Comparison of ENCODE assay signal across 22 cellular contexts in the genomic region with DNA sequence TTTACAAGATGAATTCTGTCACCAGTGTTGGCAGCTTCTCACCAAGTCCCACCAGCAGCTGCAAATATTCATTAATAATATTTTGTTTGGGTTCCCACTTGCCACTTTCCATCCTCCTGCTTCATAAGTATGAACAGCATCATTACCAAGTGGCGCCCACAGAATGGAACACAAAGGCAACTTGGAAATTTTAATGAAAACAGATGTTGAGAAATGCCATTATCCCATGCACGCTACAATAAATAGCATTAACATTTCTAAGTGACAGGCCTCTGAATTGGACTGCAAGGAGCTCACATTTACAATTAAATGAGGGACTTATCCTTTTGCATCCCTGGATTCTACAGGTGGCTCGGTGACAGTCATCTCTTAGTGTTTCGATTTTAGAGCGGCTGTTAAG.
"Had no signal": no experiment of that assay in that cellular context is flagged by ENCODE, and none has a peak within 500 bp of the region (broad histone marks: within the 10 kb centered on the region; RNA-seq: fewer than 3 reads in every experiment).

No MANE protein-coding gene starts in this region.

- H3K36me3 Mint-ChIP-seq: activated CD8-positive, alpha-beta memory T cell treated with anti-CD3 and anti-CD28 coated beads, Interleukin-2, amount 10 ng/mL, durations not matched to agents 7 days and 5 days; activated naive CD4-positive, alpha-beta T cell treated with anti-CD3 and anti-CD28 coated beads, Interleukin-2, amount 10 ng/mL, durations not matched to agents 7 days and 5 days; activated naive CD8-positive, alpha-beta T cell had no signal

- H3K4me3 Mint-ChIP-seq: activated B cell treated with CpG ODN at 0.5 μM for 24 hours; activated CD4-positive, alpha-beta memory T cell treated with anti-CD3 and anti-CD28 coated beads, Interleukin-2, amount 10 ng/mL, durations not matched to agents 7 days and 5 days; activated CD8-positive, alpha-beta memory T cell treated with anti-CD3 and anti-CD28 coated beads, Interleukin-2, amount 10 ng/mL, durations not matched to agents 7 days and 5 days; activated naive CD4-positive, alpha-beta T cell treated with anti-CD3 and anti-CD28 coated beads, Interleukin-2, amount 10 ng/mL, durations not matched to agents 7 days and 5 days; activated naive CD8-positive, alpha-beta T cell; activated naive CD8-positive, alpha-beta T cell treated with anti-CD3 and anti-CD28 coated beads, Interleukin-2, amount 50 U/mL, for 24 hours; T-helper 1 cell treated with Interleukin-12 subunit alpha and Interleukin-12 subunit beta and Interleukin-4 antibody, amounts not matched to agents 30 μg/mL and 1 μg/mL, for 36 hours; T-helper 2 cell treated with Interferon-gamma antibody and Interleukin-4, amounts not matched to agents 5 μg/mL and 100 μg/mL, for 36 hours had no signal

- H3K27ac ChIP-seq: brain microvascular endothelial cell, KMS-11 had no signal

- DNase-seq: activated B cell treated with CpG ODN at 0.5 μM for 24 hours; activated CD4-positive, alpha-beta memory T cell treated with anti-CD3 and anti-CD28 coated beads, Interleukin-2, amount 10 ng/mL, durations not matched to agents 7 days and 5 days; activated CD4-positive, alpha-beta T cell treated with anti-CD3 and anti-CD28 coated beads for 1 hour; activated CD4-positive, alpha-beta T cell treated with anti-CD3 and anti-CD28 coated beads for 48 hours; activated CD8-positive, alpha-beta memory T cell treated with anti-CD3 and anti-CD28 coated beads for 24 hours; activated CD8-positive, alpha-beta memory T cell treated with anti-CD3 and anti-CD28 coated beads, Interleukin-2, amount 10 ng/mL, durations not matched to agents 7 days and 5 days; activated CD8-positive, alpha-beta memory T cell treated with anti-CD3 and anti-CD28 coated beads, Interleukin-2, amount 50 U/mL, for 48 hours; activated effector memory CD4-positive, alpha-beta T cell treated with Interleukin-2 at 50 U/mL for 16 hours; activated naive CD4-positive, alpha-beta T cell treated with anti-CD3 and anti-CD28 coated beads, Interleukin-2, amount 10 ng/mL, durations not matched to agents 7 days and 5 days; activated naive CD8-positive, alpha-beta T cell treated with anti-CD3 and anti-CD28 coated beads, Interleukin-2, amount 50 U/mL, for 24 hours; activated T-cell treated with anti-CD3 and anti-CD28 coated beads, Interleukin-2, amount 50 U/mL, for 48 hours; anterior cingulate cortex; brain microvascular endothelial cell; central memory CD4-positive, alpha-beta T cell; MM.1S; MV-4-11; NCI-H1694 treated with DMSO at 0.1 percent for 48 hours; Right ventricle myocardium superior had no signal

- ATAC-seq: activated CD8-positive, alpha-beta memory T cell treated with anti-CD3 and anti-CD28 coated beads, Interleukin-2, amount 10 ng/mL, durations not matched to agents 7 days and 5 days; activated naive CD8-positive, alpha-beta T cell treated with anti-CD3 and anti-CD28 coated beads, Interleukin-2, amount 50 U/mL, for 24 hours had no signal

- H3K27me3 Mint-ChIP-seq: activated B cell treated with CpG ODN at 0.5 μM for 24 hours; activated CD4-positive, alpha-beta memory T cell treated with anti-CD3 and anti-CD28 coated beads, Interleukin-2, amount 10 ng/mL, durations not matched to agents 7 days and 5 days; activated CD8-positive, alpha-beta memory T cell treated with anti-CD3 and anti-CD28 coated beads, Interleukin-2, amount 10 ng/mL, durations not matched to agents 7 days and 5 days had no signal

- H3K36me3 ChIP-seq: brain microvascular endothelial cell had no signal

- H3K27me3 ChIP-seq: brain microvascular endothelial cell had no signal

- H3K4me1 Mint-ChIP-seq: activated B cell treated with CpG ODN at 0.5 μM for 24 hours; activated CD4-positive, alpha-beta memory T cell treated with anti-CD3 and anti-CD28 coated beads, Interleukin-2, amount 10 ng/mL, durations not matched to agents 7 days and 5 days; activated CD8-positive, alpha-beta memory T cell treated with anti-CD3 and anti-CD28 coated beads, Interleukin-2, amount 10 ng/mL, durations not matched to agents 7 days and 5 days; activated naive CD4-positive, alpha-beta T cell treated with anti-CD3 and anti-CD28 coated beads, Interleukin-2, amount 10 ng/mL, durations not matched to agents 7 days and 5 days; activated naive CD8-positive, alpha-beta T cell treated with anti-CD3 and anti-CD28 coated beads, Interleukin-2, amount 50 U/mL, for 24 hours had no signal

- H3K27ac Mint-ChIP-seq: activated B cell treated with CpG ODN at 0.5 μM for 24 hours; activated CD4-positive, alpha-beta memory T cell treated with anti-CD3 and anti-CD28 coated beads, Interleukin-2, amount 10 ng/mL, durations not matched to agents 7 days and 5 days; activated CD8-positive, alpha-beta memory T cell treated with anti-CD3 and anti-CD28 coated beads, Interleukin-2, amount 10 ng/mL, durations not matched to agents 7 days and 5 days; activated naive CD4-positive, alpha-beta T cell treated with anti-CD3 and anti-CD28 coated beads, Interleukin-2, amount 10 ng/mL, durations not matched to agents 7 days and 5 days; activated naive CD8-positive, alpha-beta T cell; activated naive CD8-positive, alpha-beta T cell treated with anti-CD3 and anti-CD28 coated beads, Interleukin-2, amount 50 U/mL, for 24 hours; T-helper 1 cell treated with Interleukin-12 subunit alpha and Interleukin-12 subunit beta and Interleukin-4 antibody, amounts not matched to agents 30 μg/mL and 1 μg/mL, for 36 hours; T-helper 2 cell treated with Interferon-gamma antibody and Interleukin-4, amounts not matched to agents 5 μg/mL and 100 μg/mL, for 36 hours had no signal

- H3K9me3 Mint-ChIP-seq: activated B cell treated with CpG ODN at 0.5 μM for 24 hours; activated CD4-positive, alpha-beta memory T cell treated with anti-CD3 and anti-CD28 coated beads, Interleukin-2, amount 10 ng/mL, durations not matched to agents 7 days and 5 days; activated naive CD4-positive, alpha-beta T cell treated with anti-CD3 and anti-CD28 coated beads, Interleukin-2, amount 10 ng/mL, durations not matched to agents 7 days and 5 days; activated naive CD8-positive, alpha-beta T cell treated with anti-CD3 and anti-CD28 coated beads, Interleukin-2, amount 50 U/mL, for 24 hours; T-helper 1 cell treated with Interleukin-12 subunit alpha and Interleukin-12 subunit beta and Interleukin-4 antibody, amounts not matched to agents 30 μg/mL and 1 μg/mL, for 36 hours; T-helper 2 cell treated with Interferon-gamma antibody and Interleukin-4, amounts not matched to agents 5 μg/mL and 100 μg/mL, for 36 hours had no signal

- H3K4me2 ChIP-seq: KMS-11 had no signal

- H3K9ac ChIP-seq: KMS-11 had no signal
